ENCODE assay signal across 1 cellular context in the genomic region with DNA sequence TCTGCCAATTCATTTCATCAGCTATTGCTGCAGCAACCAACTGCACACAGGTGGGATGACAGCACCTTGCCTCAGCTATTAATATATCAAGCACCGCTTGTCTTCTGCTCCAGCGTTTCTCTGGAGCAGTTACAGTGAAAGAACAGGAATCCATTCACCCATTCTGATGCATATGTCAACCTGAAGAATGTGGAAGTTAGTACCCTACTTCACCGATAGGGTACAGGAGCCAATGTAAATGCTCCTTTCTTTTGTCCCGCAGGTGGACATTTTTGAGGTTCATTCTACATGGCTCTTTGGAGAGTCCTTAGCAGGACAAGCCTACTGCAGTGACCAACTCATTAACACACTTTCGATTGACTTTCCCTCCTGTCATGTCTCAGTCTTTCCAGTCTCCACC.
TF ChIP-seq lines count a peak whose summit lies in the region.

No MANE protein-coding gene starts in this region.

TF ChIP-seq in H1, 55 proteins besides CTCF, POLR2A, EP300 and RAD21:
- TF ChIP-seq TCF12 (IDR thresholded peaks at IDR 0.05; ENCODE audit: low read depth, low read length), result 0 out of 2 replicates have a peak, but pooled peaks have one; percentile 74
- TF ChIP-seq POU5F1 (IDR thresholded peaks at IDR 0.05; ENCODE audit: low read depth, low read length), result peak; percentile 22; the same call in 1 of the 2 replicates
- TF ChIP-seq POLR2AphosphoS5 (IDR thresholded peaks at IDR 0.05; ENCODE audit: low read depth, low read length), result peak; percentile 42; the same call in 1 of the 2 replicates
- TF ChIP-seq TAF1 (IDR thresholded peaks at IDR 0.05; ENCODE audit: low read depth, low read length), result no peak
- 0 out of 2 replicates have a peak, but pooled peaks have one; percentile 27 for TF ChIP-seq YY1 (IDR thresholded peaks at IDR 0.05; ENCODE audit: low read depth, low read length)
- TF ChIP-seq TEAD4 (IDR thresholded peaks at IDR 0.05; ENCODE audit: low read depth, low read length), result peak; percentile 83
- TF ChIP-seq HDAC2 (IDR thresholded peaks at IDR 0.05; ENCODE audit: borderline replicate concordance in 1 of 2, low read depth in 2 of 2, low read length in 2 of 2), result 0 out of 4 replicates have a peak, but pooled peaks of 1 of the 2 experiments have one; percentile 31
- no peak for TF ChIP-seq TBP (IDR thresholded peaks at IDR 0.05; ENCODE audit: low read depth, low read length)
